Comparison of ENCODE assay signal across 1 cellular context in the genomic region with DNA sequence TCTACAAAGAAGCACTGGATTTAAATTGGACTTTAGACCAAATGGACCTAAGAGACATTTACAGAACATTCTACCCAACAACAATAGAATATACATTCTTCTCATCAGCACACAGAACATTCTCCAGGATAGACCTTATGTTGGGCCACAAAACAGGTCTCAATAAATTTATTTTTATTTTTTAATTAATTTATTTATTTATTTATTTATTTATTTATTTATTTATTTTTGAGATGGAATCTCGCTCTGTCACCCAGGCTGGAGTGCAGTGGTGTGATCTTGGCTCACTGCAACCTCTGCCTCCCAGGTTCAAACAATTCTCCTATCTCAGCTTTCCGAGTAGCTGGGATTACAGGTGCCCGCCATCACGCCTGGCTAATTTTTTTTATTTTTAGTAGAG.
TF ChIP-seq lines count a peak whose summit lies in the region.

No MANE protein-coding gene starts in this region.

TF ChIP-seq in HEK293, 187 proteins besides CTCF, POLR2A, EP300 and RAD21 (continued from another document):
- TF ChIP-seq ZNF518A (tag by site-specific recombination; conservative IDR thresholded peaks at IDR 0.05; ENCODE audit: low read depth) (peak; percentile 95), PRDM4 (tag by site-specific recombination; IDR thresholded peaks at IDR 0.05) (peak; percentile 16; the same call in 1 of the 2 replicates), ZNF292 (tag by site-specific recombination; IDR thresholded peaks at IDR 0.05; ENCODE audit: borderline replicate concordance, low read depth) (peak; percentile 67), ZBTB11 (tag by site-specific recombination; conservative IDR thresholded peaks at IDR 0.05; ENCODE audit: low read depth) (peak; percentile 82), ZNF530 (tag by site-specific recombination; IDR thresholded peaks at IDR 0.05; ENCODE audit: low read depth) (0 out of 2 replicates have a peak, but pooled peaks have one; percentile 16), ZNF426 (tag by site-specific recombination; IDR thresholded peaks at IDR 0.05) (peak; percentile 93), ZNF664 (tag by site-specific recombination; IDR thresholded peaks at IDR 0.05) (peak; percentile 58; the same call in 1 of the 2 replicates)
